ENCODE assay signal across 2 cellular contexts in the genomic region with DNA sequence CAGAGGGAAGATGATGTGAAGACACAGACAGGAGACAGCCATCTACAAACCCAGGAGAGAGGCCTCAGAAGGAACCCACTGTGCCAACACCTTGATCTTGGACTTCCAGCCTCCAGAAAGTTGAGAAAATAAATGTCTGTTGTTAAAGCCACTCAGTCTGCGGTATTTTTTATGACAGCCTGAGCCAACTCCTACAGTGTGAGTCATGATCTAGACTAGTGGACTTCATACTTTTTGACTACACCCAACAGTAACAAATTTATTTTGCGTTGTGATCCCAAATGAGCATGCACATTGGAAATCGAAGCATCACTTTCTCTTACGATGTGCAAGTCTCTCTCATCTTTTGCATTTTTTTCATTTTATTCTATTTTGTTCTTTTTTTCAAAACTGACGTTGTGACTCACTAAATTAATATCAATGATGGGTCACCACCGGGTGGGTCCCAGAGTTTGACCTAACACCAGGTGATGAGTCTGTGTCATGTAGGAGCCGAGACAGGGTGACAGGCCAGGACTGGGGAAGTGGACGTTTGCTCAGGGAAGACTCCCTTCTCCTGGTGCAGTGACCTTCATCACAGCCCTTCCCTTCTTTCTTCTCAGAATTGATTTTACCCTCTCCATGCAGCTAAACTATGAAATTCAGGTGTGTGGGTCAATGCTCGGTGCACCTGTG.
TF ChIP-seq lines count a peak whose summit lies in the region.

No MANE protein-coding gene starts in this region.

TF ChIP-seq in A549, 52 proteins besides CTCF, POLR2A, EP300 and RAD21:
- TF ChIP-seq ATOH8 (CRISPR knock-in tag; IDR thresholded peaks at IDR 0.05; ENCODE audit: low read depth) (no peak), EHMT2 (IDR thresholded peaks at IDR 0.05; ENCODE audit: low read depth) (no peak), HDAC2 (IDR thresholded peaks at IDR 0.05) (no peak), SREBF2 (IDR thresholded peaks at IDR 0.05) (no peak), HOXA7 (CRISPR knock-in tag; IDR thresholded peaks at IDR 0.05) (no peak), ZC3H11A (IDR thresholded peaks at IDR 0.05) (no peak), MAX (IDR thresholded peaks at IDR 0.05) (no peak), TP53 (CRISPR knock-in tag; IDR thresholded peaks at IDR 0.05) (no peak), ZSCAN20 (CRISPR knock-in tag; IDR thresholded peaks at IDR 0.05) (no peak)
- TF ChIP-seq, protein P1, sequence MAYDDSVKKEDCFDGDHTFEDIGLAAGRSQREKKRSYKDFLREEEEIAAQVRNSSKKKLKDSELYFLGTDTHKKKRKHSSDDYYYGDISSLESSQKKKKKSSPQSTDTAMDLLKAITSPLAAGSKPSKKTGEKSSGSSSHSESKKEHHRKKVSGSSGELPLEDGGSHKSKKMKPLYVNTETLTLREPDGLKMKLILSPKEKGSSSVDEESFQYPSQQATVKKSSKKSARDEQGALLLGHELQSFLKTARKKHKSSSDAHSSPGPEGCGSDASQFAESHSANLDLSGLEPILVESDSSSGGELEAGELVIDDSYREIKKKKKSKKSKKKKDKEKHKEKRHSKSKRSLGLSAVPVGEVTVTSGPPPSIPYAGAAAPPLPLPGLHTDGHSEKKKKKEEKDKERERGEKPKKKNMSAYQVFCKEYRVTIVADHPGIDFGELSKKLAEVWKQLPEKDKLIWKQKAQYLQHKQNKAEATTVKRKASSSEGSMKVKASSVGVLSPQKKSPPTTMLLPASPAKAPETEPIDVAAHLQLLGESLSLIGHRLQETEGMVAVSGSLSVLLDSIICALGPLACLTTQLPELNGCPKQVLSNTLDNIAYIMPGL (CRISPR knock-in tag; IDR thresholded peaks at IDR 0.05; ENCODE audit: borderline replicate concordance) = no peak

TF ChIP-seq in HepG2, 621 proteins besides CTCF, POLR2A, EP300 and RAD21:
- TF ChIP-seq, protein P2, sequence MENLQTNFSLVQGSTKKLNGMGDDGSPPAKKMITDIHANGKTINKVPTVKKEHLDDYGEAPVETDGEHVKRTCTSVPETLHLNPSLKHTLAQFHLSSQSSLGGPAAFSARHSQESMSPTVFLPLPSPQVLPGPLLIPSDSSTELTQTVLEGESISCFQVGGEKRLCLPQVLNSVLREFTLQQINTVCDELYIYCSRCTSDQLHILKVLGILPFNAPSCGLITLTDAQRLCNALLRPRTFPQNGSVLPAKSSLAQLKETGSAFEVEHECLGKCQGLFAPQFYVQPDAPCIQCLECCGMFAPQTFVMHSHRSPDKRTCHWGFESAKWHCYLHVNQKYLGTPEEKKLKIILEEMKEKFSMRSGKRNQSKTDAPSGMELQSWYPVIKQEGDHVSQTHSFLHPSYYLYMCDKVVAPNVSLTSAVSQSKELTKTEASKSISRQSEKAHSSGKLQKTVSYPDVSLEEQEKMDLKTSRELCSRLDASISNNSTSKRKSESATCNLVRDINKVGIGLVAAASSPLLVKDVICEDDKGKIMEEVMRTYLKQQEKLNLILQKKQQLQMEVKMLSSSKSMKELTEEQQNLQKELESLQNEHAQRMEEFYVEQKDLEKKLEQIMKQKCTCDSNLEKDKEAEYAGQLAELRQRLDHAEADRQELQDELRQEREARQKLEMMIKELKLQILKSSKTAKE (CRISPR knock-in tag; IDR thresholded peaks at IDR 0.05; ENCODE audit: borderline replicate concordance) = 0 out of 2 replicates have a peak, but pooled peaks have one; percentile 40
- TF ChIP-seq ZNF224 (CRISPR knock-in tag; IDR thresholded peaks at IDR 0.05) (no peak), SP2 (CRISPR knock-in tag; IDR thresholded peaks at IDR 0.05) (no peak), FOSL1 (CRISPR knock-in tag; IDR thresholded peaks at IDR 0.05; ENCODE audit: borderline replicate concordance) (no peak), TEAD2 (CRISPR knock-in tag; IDR thresholded peaks at IDR 0.05) (no peak), XBP1 (CRISPR knock-in tag; IDR thresholded peaks at IDR 0.05) (no peak), WIZ (CRISPR knock-in tag; IDR thresholded peaks at IDR 0.05) (0 out of 2 replicates have a peak, but pooled peaks have one; percentile 71), MAZ (IDR thresholded peaks at IDR 0.05; ENCODE audit: borderline replicate concordance, low read depth, low read length) (no peak), MAZ (CRISPR knock-in tag; IDR thresholded peaks at IDR 0.05; ENCODE audit: low read depth) (no peak), ZNF460 (CRISPR knock-in tag; IDR thresholded peaks at IDR 0.05; ENCODE audit: borderline replicate concordance) (no peak), ZNF615 (CRISPR knock-in tag; IDR thresholded peaks at IDR 0.05; ENCODE audit: borderline replicate concordance) (no peak), ZNF17 (CRISPR knock-in tag; IDR thresholded peaks at IDR 0.05) (no peak)
